ENCODE assay signal across 31 cellular contexts in the genomic region with DNA sequence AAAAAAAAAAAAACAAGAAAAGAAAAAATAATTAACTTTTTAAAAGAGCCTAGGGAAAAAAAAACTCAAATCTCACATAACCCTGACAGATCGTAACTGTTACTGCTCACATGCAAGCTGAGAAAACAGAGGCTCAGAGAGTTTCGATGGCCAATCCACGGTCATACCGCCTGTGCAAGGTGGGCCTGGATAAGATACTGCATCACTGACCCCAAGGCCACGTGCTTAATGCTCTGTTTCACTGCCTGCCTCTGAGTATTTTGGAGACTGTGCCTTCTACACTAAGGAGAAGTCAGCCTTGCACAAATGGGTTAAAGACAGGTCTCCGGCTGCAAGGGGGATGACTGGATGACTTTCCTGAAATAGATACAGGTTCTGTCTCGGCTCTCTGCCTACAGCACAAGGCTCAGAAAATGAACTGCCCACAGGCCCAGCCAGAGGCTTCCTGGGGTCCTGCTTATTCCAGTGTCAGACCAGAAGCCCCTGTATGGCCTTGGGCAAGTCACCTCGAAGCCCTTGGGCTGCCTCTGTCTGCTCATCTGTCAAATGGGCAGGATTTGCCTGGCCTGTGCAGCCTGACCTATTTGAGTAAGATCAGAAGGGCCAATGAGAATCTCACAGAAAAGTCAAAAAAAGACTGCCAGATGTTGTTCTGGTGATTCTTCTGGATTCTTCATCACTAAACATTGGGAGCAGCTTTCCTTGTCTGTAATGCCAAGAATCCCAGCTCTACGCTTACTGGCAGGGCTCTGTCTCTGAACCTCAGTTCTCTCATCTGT. TPM values are rescaled to one million over a fixed set of nuclear protein-coding genes. Genes with fewer than 3 reads are reported as not detected.
"Had no signal": no experiment of that assay in that cellular context is flagged by ENCODE, and none has a peak within 500 bp of the region (broad histone marks: within the 10 kb centered on the region; RNA-seq: fewer than 3 reads in every experiment).

No MANE protein-coding gene starts in this region.

- ATAC-seq: activated T-cell treated with anti-CD3 and anti-CD28 coated beads, Interleukin-2, amount 50 U/mL, for 72 hours; Panc1; Right ventricle myocardium inferior; SK-N-SH treated with all-trans-retinoic acid at 6 μM for 48 hours had no signal

- H3K27ac ChIP-seq: SJCRH30 had no signal

- H3K9me3 Mint-ChIP-seq: activated CD4-positive, alpha-beta memory T cell treated with anti-CD3 and anti-CD28 coated beads for 36 hours; activated CD4-positive, alpha-beta T cell treated with anti-CD3 and anti-CD28 coated beads, Interleukin-2, amount 10 ng/mL, durations not matched to agents 24 days and 14 days; activated naive CD4-positive, alpha-beta T cell treated with anti-CD3 and anti-CD28 coated beads, Interleukin-2, amount 10 ng/mL, durations not matched to agents 7 days and 5 days; activated naive CD8-positive, alpha-beta T cell treated with anti-CD3 and anti-CD28 coated beads for 36 hours; activated T-cell treated with anti-CD3 and anti-CD28 coated beads, Interleukin-2, amount 50 U/mL, for 72 hours; activated T-helper 2 cell treated with anti-CD3 and anti-CD28 coated beads, Interferon-gamma antibody, Interleukin-2, Interleukin-4, amounts not matched to agents 10 μg/mL and 5 μg/mL and 100 μg/mL, durations not matched to agents 14 hours and 24 hours and 36 hours; T-helper 2 cell treated with Interferon-gamma antibody and Interleukin-4, amounts not matched to agents 5 μg/mL and 100 μg/mL, for 36 hours had no signal

- H3K27me3 Mint-ChIP-seq: activated B cell treated with CpG ODN at 0.5 μM for 24 hours; activated CD4-positive, alpha-beta memory T cell treated with anti-CD3 and anti-CD28 coated beads for 36 hours had no signal

- H3K36me3 ChIP-seq: SJCRH30 had no signal

- H3K4me1 Mint-ChIP-seq: activated B cell treated with CpG ODN at 0.5 μM for 24 hours; activated CD4-positive, alpha-beta T cell treated with anti-CD3 and anti-CD28 coated beads, Interleukin-2, amount 10 ng/mL, durations not matched to agents 24 days and 14 days; activated naive CD4-positive, alpha-beta T cell treated with anti-CD3 and anti-CD28 coated beads, Interleukin-2, amount 10 ng/mL, durations not matched to agents 7 days and 5 days; activated naive CD8-positive, alpha-beta T cell treated with anti-CD3 and anti-CD28 coated beads for 36 hours had no signal

- H3K9me3 ChIP-seq: SJCRH30 had no signal

- H3K36me3 Mint-ChIP-seq: activated CD4-positive, alpha-beta memory T cell treated with anti-CD3 and anti-CD28 coated beads for 36 hours; activated naive CD4-positive, alpha-beta T cell treated with anti-CD3 and anti-CD28 coated beads, Interleukin-2, amount 10 ng/mL, durations not matched to agents 7 days and 5 days; activated naive CD8-positive, alpha-beta T cell treated with anti-CD3 and anti-CD28 coated beads for 36 hours had no signal

- H3K27ac Mint-ChIP-seq: activated B cell treated with CpG ODN at 0.5 μM for 24 hours; activated CD4-positive, alpha-beta memory T cell treated with anti-CD3 and anti-CD28 coated beads for 36 hours; activated CD4-positive, alpha-beta T cell treated with anti-CD3 and anti-CD28 coated beads, Interleukin-2, amount 10 ng/mL, durations not matched to agents 24 days and 14 days; activated naive CD4-positive, alpha-beta T cell treated with anti-CD3 and anti-CD28 coated beads, Interleukin-2, amount 10 ng/mL, durations not matched to agents 7 days and 5 days; activated naive CD8-positive, alpha-beta T cell treated with anti-CD3 and anti-CD28 coated beads for 36 hours; activated T-cell treated with anti-CD3 and anti-CD28 coated beads, Interleukin-2, amount 50 U/mL, for 72 hours; activated T-helper 2 cell treated with anti-CD3 and anti-CD28 coated beads, Interferon-gamma antibody, Interleukin-2, Interleukin-4, amounts not matched to agents 10 μg/mL and 5 μg/mL and 100 μg/mL, durations not matched to agents 14 hours and 24 hours and 36 hours; T-helper 2 cell treated with Interferon-gamma antibody and Interleukin-4, amounts not matched to agents 5 μg/mL and 100 μg/mL, for 36 hours had no signal

- H3K4me1 ChIP-seq: SJCRH30 had no signal

- H3K4me3 Mint-ChIP-seq: activated B cell treated with CpG ODN at 0.5 μM for 24 hours; activated CD4-positive, alpha-beta memory T cell treated with anti-CD3 and anti-CD28 coated beads for 36 hours; activated CD4-positive, alpha-beta T cell treated with anti-CD3 and anti-CD28 coated beads, Interleukin-2, amount 10 ng/mL, durations not matched to agents 24 days and 14 days; activated naive CD4-positive, alpha-beta T cell treated with anti-CD3 and anti-CD28 coated beads, Interleukin-2, amount 10 ng/mL, durations not matched to agents 7 days and 5 days; activated naive CD8-positive, alpha-beta T cell treated with anti-CD3 and anti-CD28 coated beads for 36 hours; activated T-cell treated with anti-CD3 and anti-CD28 coated beads, Interleukin-2, amount 50 U/mL, for 72 hours; T-helper 2 cell treated with Interferon-gamma antibody and Interleukin-4, amounts not matched to agents 5 μg/mL and 100 μg/mL, for 36 hours had no signal

- DNase-seq: activated B cell treated with CpG ODN at 0.5 μM for 24 hours; activated CD4-positive, alpha-beta memory T cell treated with anti-CD3 and anti-CD28 coated beads for 36 hours; activated CD4-positive, alpha-beta T cell treated with anti-CD3 and anti-CD28 coated beads for 1 hour; activated CD4-positive, alpha-beta T cell treated with anti-CD3 and anti-CD28 coated beads, Interleukin-2, amount 10 ng/mL, durations not matched to agents 24 days and 14 days; activated CD8-positive, alpha-beta memory T cell treated with anti-CD3 and anti-CD28 coated beads for 24 hours; activated gamma-delta T cell treated with Interleukin-2 at 50 U/mL for 16 hours; activated naive CD4-positive, alpha-beta T cell treated with anti-CD3 and anti-CD28 coated beads, Interleukin-2, amount 10 ng/mL, durations not matched to agents 7 days and 5 days; activated naive CD8-positive, alpha-beta T cell treated with anti-CD3 and anti-CD28 coated beads for 36 hours; activated T-cell treated with anti-CD3 and anti-CD28 coated beads for 4 hours; activated T-cell treated with anti-CD3 and anti-CD28 coated beads, Interleukin-2, amount 50 U/mL, for 72 hours; caudate nucleus; Kasumi-1; NCI-H1105 treated with DMSO at 0.1 percent for 48 hours; NCI-H146; NCI-H187 treated with DMSO at 0.1 percent for 48 hours; NCI-H2081 treated with DMSO at 0.1 percent for 48 hours; NCI-H2171 treated with DMSO at 0.1 percent for 48 hours; NCI-H226; NCI-H510A; NCI-H526 treated with DMSO at 0.1 percent for 48 hours; NCI-H82; OCI-M1; RPMI8226; SJCRH30; SW 1271 had no signal

- H3K4me3 ChIP-seq: SJCRH30 had no signal

RNA-seq across cellular contexts. Expression of gene CNGB1, which starts 25.8 kb away (rescaled TPM):
- total RNA-seq: activated B cell treated with CpG ODN at 0.5 μM for 24 hours; activated CD4-positive, alpha-beta memory T cell treated with anti-CD3 and anti-CD28 coated beads for 36 hours; activated CD4-positive, alpha-beta T cell treated with anti-CD3 and anti-CD28 coated beads, Interleukin-2, amount 10 ng/mL, durations not matched to agents 24 days and 14 days; activated naive CD8-positive, alpha-beta T cell treated with anti-CD3 and anti-CD28 coated beads for 36 hours; activated T-cell treated with anti-CD3 and anti-CD28 coated beads, Interleukin-2, amount 50 U/mL, for 72 hours; activated T-helper 2 cell treated with anti-CD3 and anti-CD28 coated beads, Interferon-gamma antibody, Interleukin-2, Interleukin-4, amounts not matched to agents 10 μg/mL and 5 μg/mL and 100 μg/mL, durations not matched to agents 14 hours and 24 hours and 36 hours; Right ventricle myocardium inferior; SJCRH30; T-helper 1 cell treated with Interleukin-12 subunit alpha and Interleukin-12 subunit beta and Interleukin-4 antibody, amounts not matched to agents 30 ng/mL and 1 ng/mL, for 36 hours had no signal
